ENCODE assay signal across 8 cellular contexts in the genomic region with DNA sequence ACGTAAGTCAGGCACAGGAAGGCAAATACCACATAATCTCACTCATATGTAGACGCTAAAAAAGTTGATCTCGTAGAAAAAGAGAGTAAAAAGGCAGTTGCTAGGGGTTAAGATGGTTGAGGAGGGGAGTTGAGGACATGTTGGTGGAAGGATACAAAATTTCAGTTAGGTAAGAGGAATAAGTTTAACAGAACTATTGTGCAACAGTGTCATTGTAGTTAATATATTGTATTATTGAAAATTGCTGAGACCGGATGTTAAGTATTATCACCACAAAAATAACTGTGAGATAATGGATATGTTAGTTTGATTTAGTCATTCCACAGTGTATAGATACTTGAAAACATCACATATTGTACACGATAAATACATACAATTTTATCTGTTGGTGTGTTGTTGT.
"Had no signal": no experiment of that assay in that cellular context is flagged by ENCODE, and none has a peak within 500 bp of the region (broad histone marks: within the 10 kb centered on the region; RNA-seq: fewer than 3 reads in every experiment).

No MANE protein-coding gene starts in this region.

- H3K4me2 ChIP-seq: GM23338 had no signal

- H3K27me3 Mint-ChIP-seq: IgD-negative memory B cell had no signal

- H3K9me3 Mint-ChIP-seq: GM23338 had no signal

- H3K4me1 ChIP-seq: HAP-1 had no signal

- H3K36me3 ChIP-seq: HAP-1 had no signal

- DNase-seq: H7, HFFc6, KG1 had no signal

- H3K27ac ChIP-seq: HL-60 had no signal

- H3K27ac Mint-ChIP-seq: GM23338, HFFc6, IgD-negative memory B cell had no signal

- H3K4me3 Mint-ChIP-seq: GM23338, HFFc6, IgD-negative memory B cell had no signal

- H3K9me3 ChIP-seq: HAP-1 had no signal

- H3K4me3 ChIP-seq: GM23338, HAP-1 had no signal

- H3K36me3 Mint-ChIP-seq: IgD-negative memory B cell had no signal

- H3K4me1 Mint-ChIP-seq: GM23338, IgD-negative memory B cell had no signal

- H2AFZ ChIP-seq: GM23338 had no signal

- ATAC-seq: GM23338, HCT116 had no signal
